Comparison of ENCODE assay signal across 25 cellular contexts in genomic region chr10:102741848-102742247, GRCh38.
"Had no signal": no experiment of that assay in that cellular context is flagged by ENCODE, and none has a peak within 500 bp of the region (broad histone marks: within the 10 kb centered on the region; RNA-seq: fewer than 3 reads in every experiment).

No MANE protein-coding gene starts in this region.

- H2AFZ ChIP-seq: hepatocyte, neural progenitor cell had no signal

- H3K27ac ChIP-seq: hepatocyte, left ventricle myocardium inferior, neural progenitor cell, neutrophil, right atrium auricular region, right lobe of liver, stomach, testis, tibial artery, upper lobe of left lung, vagina had no signal

- H3K9ac ChIP-seq: neural progenitor cell had no signal

- H3K27ac Mint-ChIP-seq: mesothelial cell of epicardium; neural progenitor cell; stimulated activated naive B cell treated with anti-CD40 and anti-IgM and Interleukin-4, amounts not matched to agents 10 μg/mL and 1 μg/mL and 100 μg/mL, for 72 hours had no signal

- H3K4me3 Mint-ChIP-seq: mesothelial cell of epicardium, nephron had no signal

- H3K4me3 ChIP-seq: heart right ventricle, hepatocyte, left ventricle myocardium inferior, lung, neural progenitor cell, right atrium auricular region, right lobe of liver, smooth muscle cell, stomach, testis, tibial artery, upper lobe of left lung, vagina had no signal

- H3K27me3 ChIP-seq: heart right ventricle, hepatocyte, neural progenitor cell, neutrophil, right atrium auricular region, right lobe of liver, stomach, testis, tibial artery, upper lobe of left lung, vagina had no signal

- H3K36me3 Mint-ChIP-seq: naive B cell, neural progenitor cell had no signal

- H3K36me3 ChIP-seq: left ventricle myocardium inferior, neural progenitor cell, neutrophil, right atrium auricular region, right lobe of liver, upper lobe of left lung, vagina had no signal

- H3K9me3 ChIP-seq: heart right ventricle, left ventricle myocardium inferior, neutrophil, right atrium auricular region, right lobe of liver, stomach, testis, tibial artery, upper lobe of left lung, vagina had no signal

- H3K27me3 Mint-ChIP-seq: naive B cell; progenitor cell of endocrine pancreas; stimulated activated naive B cell treated with anti-CD40 and anti-IgM and Interleukin-4, amounts not matched to agents 10 μg/mL and 1 μg/mL and 100 μg/mL, for 72 hours had no signal

- H3K4me2 ChIP-seq: hepatocyte, neural progenitor cell, smooth muscle cell had no signal

- DNase-seq: heart right ventricle; islet precursor cell; left ventricle myocardium inferior; mesendoderm; naive B cell; occipital lobe; right lobe of liver; stimulated activated CD4-positive, alpha-beta T cell treated with anti-CD3 and anti-CD28 coated beads, Interleukin-1b, Interleukin-23, amount 100 ng/mL, for 48 hours; stimulated activated CD4-positive, alpha-beta T cell treated with anti-CD3 and anti-CD28 coated beads, Interleukin-2, amount 100 ng/mL, for 48 hours; stimulated activated naive B cell treated with anti-CD40 and anti-IgM and Interleukin-4, amounts not matched to agents 10 μg/mL and 1 μg/mL and 100 μg/mL, for 72 hours; stimulated activated naive CD8-positive, alpha-beta T cell treated with anti-CD3 and anti-CD28 coated beads, Interleukin-15, Interleukin-2, amounts not matched to agents 100 U/mL and 50 U/mL, for 24 hours; stomach; testis; upper lobe of left lung had no signal

- H3K9me3 Mint-ChIP-seq: mesothelial cell of epicardium, nephron, neural progenitor cell had no signal
